19 cellular contexts compared by ENCODE assay signal in genomic region chr4:14943749-14944148, GRCh38. TPM values are rescaled to one million over a fixed set of nuclear protein-coding genes. Genes with fewer than 3 reads are reported as not detected.
DNase-seq lines count a peak whose midpoint lies in the region; ATAC-seq and TF ChIP-seq lines count a peak whose summit lies in the region.
"Had no signal": no experiment of that assay in that cellular context is flagged by ENCODE, and none has a peak within 500 bp of the region (broad histone marks: within the 10 kb centered on the region; RNA-seq: fewer than 3 reads in every experiment).

No MANE protein-coding gene starts in this region.

- no peak overlapping the region for H3K9ac ChIP-seq in SK-N-MC (ENCODE audit: insufficient read length)
- H3K9ac ChIP-seq: BLaER1, GM23248 had no signal

- no peaks in the 10 kb centered on the region for H3K9me3 ChIP-seq in SK-N-MC (ENCODE audit: low read depth, low read length)
- H3K9me3 ChIP-seq: BLaER1 had no signal

- ATAC-seq in HG02870 (IDR thresholded peaks at IDR 0.05; ENCODE audit: unreplicated experiment), result no peak
- ATAC-seq: CD8-positive, alpha-beta T cell had no signal

- no peak overlapping the region for H3K27ac ChIP-seq in SK-N-MC
- H3K27ac ChIP-seq: BLaER1, C4-2B, GM23248 had no signal

- DNase-seq in COLO829 (ENCODE audit: low spot score), result peak; percentile 3
- peak; percentile 32 for DNase-seq in SK-N-MC (ENCODE audit: low read depth, low spot score)
- peak; percentile 99 for DNase-seq in foreskin melanocyte
- no peak for DNase-seq in type B pancreatic cell (ENCODE audit: extremely low spot score, unreplicated experiment)
- DNase-seq in GDM1 (lab: John Stamatoyannopoulos, UW), result no peak
- DNase-seq in middle frontal gyrus (ENCODE audit: extremely low spot score, low spot score), result no peak
- DNase-seq: Calu3; CD4-positive, CD25-positive, alpha-beta regulatory T cell; CD8-positive, alpha-beta T cell; DMS53; DMS79 treated with DMSO at 0.1 percent for 48 hours; GM23248; H7; HCEC 1CT had no signal

- no peak overlapping the region for H3K4me3 Mint-ChIP-seq in type B pancreatic cell
- H3K4me3 Mint-ChIP-seq: B cell; CD4-positive, CD25-positive, alpha-beta regulatory T cell; CD8-positive, alpha-beta T cell had no signal

- H3K4me3 ChIP-seq in SK-N-MC, result no peak overlapping the region
- H3K4me3 ChIP-seq: BLaER1, GM23248 had no signal

- no peaks in the 10 kb centered on the region for H3K4me1 Mint-ChIP-seq in type B pancreatic cell (ENCODE audit: unreplicated experiment)
- H3K4me1 Mint-ChIP-seq: B cell; CD4-positive, CD25-positive, alpha-beta regulatory T cell had no signal

- H3K36me3 ChIP-seq in SK-N-MC (ENCODE audit: insufficient read depth, low read length), result no peaks in the 10 kb centered on the region
- H3K36me3 ChIP-seq: BLaER1 had no signal

- peak overlapping the region; percentile 52 for H3K27ac Mint-ChIP-seq in type B pancreatic cell
- H3K27ac Mint-ChIP-seq: B cell; CD4-positive, CD25-positive, alpha-beta regulatory T cell; CD8-positive, alpha-beta T cell had no signal

- no peak for TF ChIP-seq CTCF in type B pancreatic cell (conservative IDR thresholded peaks at IDR 0.05)

- no peaks in the 10 kb centered on the region for H3K36me3 Mint-ChIP-seq in type B pancreatic cell
- H3K36me3 Mint-ChIP-seq: CD4-positive, CD25-positive, alpha-beta regulatory T cell; CD8-positive, alpha-beta T cell had no signal

- peaks cover 5% of the 10 kb centered on the region for H3K9me3 Mint-ChIP-seq in type B pancreatic cell
- H3K9me3 Mint-ChIP-seq: CD8-positive, alpha-beta T cell had no signal

- H3K27me3 Mint-ChIP-seq in type B pancreatic cell, result no peaks in the 10 kb centered on the region

RNA-seq across cellular contexts. Expression of gene CPEB2, which starts 58.5 kb away (rescaled TPM):
- total RNA-seq in type B pancreatic cell (ENCODE audit: low replicate concordance), result 12.5 and 32.0 TPM in 2 replicates
- total RNA-seq: G401 had no signal

Comparison
In these comparisons a context has a peak if more than half of its experiments do, and no peak if none do; other contexts are left out.
1. DNase-seq: peak in COLO829 (single experiment), SK-N-MC (single experiment) and foreskin melanocyte (single experiment); none in type B pancreatic cell (single experiment), GDM1 (single experiment) and middle frontal gyrus (single experiment).